ENCODE assay signal across 1 cellular context in genomic region chr5:43008369-43009158, GRCh38.
TF ChIP-seq lines count a peak whose summit lies in the region.

No MANE protein-coding gene starts in this region.

TF ChIP-seq in K562, 482 proteins besides CTCF, POLR2A, EP300 and RAD21 (continued from another document and continues in another):
- TF ChIP-seq GTF2E2 (tag; IDR thresholded peaks at IDR 0.05) (peak; percentile 97), KAT8 (IDR thresholded peaks at IDR 0.05; ENCODE audit: low read depth) (no peak), E2F3 (CRISPR knock-in tag; IDR thresholded peaks at IDR 0.05) (peak; percentile 63; the same call in 1 of the 2 replicates), ZFP36 (IDR thresholded peaks at IDR 0.05; ENCODE audit: low read depth, low read length, partially characterized antibody) (peak; percentile 39), ID3 (CRISPR knock-in tag; IDR thresholded peaks at IDR 0.05) (no peak), ID3 (tag; IDR thresholded peaks at IDR 0.05) (peak; percentile 90; the same call in 1 of the 2 replicates), SRSF3 (IDR thresholded peaks at IDR 0.05; ENCODE audit: insufficient read depth, low read length) (no peak), SIX5 (IDR thresholded peaks at IDR 0.05; ENCODE audit: borderline replicate concordance in 1 of 2, insufficient read depth in 1 of 2, low read depth in 1 of 2, low read length in 2 of 2) (no peak), FOXP1 (CRISPR knock-in tag; IDR thresholded peaks at IDR 0.05) (peak; percentile 76; the same call in 1 of the 2 replicates), BHLHE40 (IDR thresholded peaks at IDR 0.05; ENCODE audit: low read length) (peak; percentile 78), HNRNPUL1 (IDR thresholded peaks at IDR 0.05; ENCODE audit: low read length) (no peak), ZNF41 (CRISPR knock-in tag; conservative IDR thresholded peaks at IDR 0.05) (0 out of 2 replicates have a peak, but pooled peaks have one; percentile 50), JUN (IDR thresholded peaks at IDR 0.05; ENCODE audit: borderline replicate concordance, low read depth, low read length) (no peak; the same call in 1 of the 2 replicates), JUN (CRISPR knock-in tag; IDR thresholded peaks at IDR 0.05; ENCODE audit: borderline replicate concordance) (no peak; the same call in 1 of the 2 replicates), HMG20A (CRISPR knock-in tag; conservative IDR thresholded peaks at IDR 0.05) (no peak), JUND (IDR thresholded peaks at IDR 0.05; ENCODE audit: borderline replicate concordance, low read depth, low read length) (peak; percentile 61), JUND (tag; IDR thresholded peaks at IDR 0.05; ENCODE audit: borderline replicate concordance, low read depth, low read length) (peak; percentile 77; the same call in 2 of the 3 replicates), TRIM24 (IDR thresholded peaks at IDR 0.05) (peak; percentile 10 to 78; a peak in 3 of 4 replicates), NFE2 (IDR thresholded peaks at IDR 0.05; ENCODE audit: low read depth) (peak; percentile 69; the same call in 1 of the 2 replicates), PKNOX1 (IDR thresholded peaks at IDR 0.05) (no peak), ARID1B (IDR thresholded peaks at IDR 0.05) (peak; percentile 75), SIN3B (IDR thresholded peaks at IDR 0.05; ENCODE audit: low read depth) (no peak), VEZF1 (CRISPR knock-in tag; IDR thresholded peaks at IDR 0.05) (no peak; the same call in 1 of the 2 replicates), RHOXF2B (CRISPR knock-in tag; conservative IDR thresholded peaks at IDR 0.05) (no peak), PCBP2 (IDR thresholded peaks at IDR 0.05; ENCODE audit: low read depth, low read length, poor library complexity, severe bottlenecking) (no peak), DACH1 (IDR thresholded peaks at IDR 0.05; ENCODE audit: partially characterized antibody) (no peak), HES1 (IDR thresholded peaks at IDR 0.05; ENCODE audit: low read depth) (no peak), SRSF7 (optimal IDR thresholded peaks at IDR 0.05; ENCODE audit: low read depth, low read length) (no peak), ZNF609 (CRISPR knock-in tag; IDR thresholded peaks at IDR 0.05; ENCODE audit: borderline replicate concordance) (no peak), IRF1 (CRISPR knock-in tag; IDR thresholded peaks at IDR 0.05; ENCODE audit: borderline replicate concordance) (no peak), SPI1 (IDR thresholded peaks at IDR 0.05; ENCODE audit: borderline replicate concordance, low read depth, low read length) (no peak), MAZ (CRISPR knock-in tag; conservative IDR thresholded peaks at IDR 0.05 in 1 of 2, IDR thresholded peaks at IDR 0.05 in 1 of 2) (peak; percentile 59 to 88), SRSF9 (IDR thresholded peaks at IDR 0.05; ENCODE audit: borderline replicate concordance, low read depth, low read length) (no peak), ZNF77 (CRISPR knock-in tag; IDR thresholded peaks at IDR 0.05) (no peak), ZBTB43 (CRISPR knock-in tag; IDR thresholded peaks at IDR 0.05) (0 out of 2 replicates have a peak, but pooled peaks have one; percentile 35), ZNF347 (CRISPR knock-in tag; IDR thresholded peaks at IDR 0.05; ENCODE audit: low read depth) (no peak), ZNF124 (CRISPR knock-in tag; IDR thresholded peaks at IDR 0.05) (no peak), CBFA2T3 (IDR thresholded peaks at IDR 0.05) (peak; percentile 29; the same call in 1 of the 2 replicates), POLR2AphosphoS2 (IDR thresholded peaks at IDR 0.05; ENCODE audit: low read length) (no peak), ATF4 (CRISPR knock-in tag; IDR thresholded peaks at IDR 0.05) (no peak), MECOM (CRISPR knock-in tag; IDR thresholded peaks at IDR 0.05) (peak; percentile 63), ZNF57 (CRISPR knock-in tag; IDR thresholded peaks at IDR 0.05) (no peak), CBX8 (IDR thresholded peaks at IDR 0.05; ENCODE audit: borderline replicate concordance, extremely low read depth, low read depth, low read length, poor library complexity, severe bottlenecking) (no peak), NUFIP1 (IDR thresholded peaks at IDR 0.05; ENCODE audit: partially characterized antibody) (peak; percentile 51), ZNF311 (CRISPR knock-in tag; IDR thresholded peaks at IDR 0.05) (0 out of 2 replicates have a peak, but pooled peaks have one; percentile 38), MEIS2 (IDR thresholded peaks at IDR 0.05; ENCODE audit: partially characterized antibody) (no peak), ZBTB1 (CRISPR knock-in tag; IDR thresholded peaks at IDR 0.05; ENCODE audit: borderline replicate concordance, low read depth) (no peak), ZNF354B (CRISPR knock-in tag; IDR thresholded peaks at IDR 0.05) (no peak), FOXJ3 (CRISPR knock-in tag; IDR thresholded peaks at IDR 0.05) (no peak), GABPB1 (CRISPR knock-in tag; IDR thresholded peaks at IDR 0.05) (peak; percentile 73), NFIC (IDR thresholded peaks at IDR 0.05) (peak; percentile 72)
- TF ChIP-seq, protein P1, sequence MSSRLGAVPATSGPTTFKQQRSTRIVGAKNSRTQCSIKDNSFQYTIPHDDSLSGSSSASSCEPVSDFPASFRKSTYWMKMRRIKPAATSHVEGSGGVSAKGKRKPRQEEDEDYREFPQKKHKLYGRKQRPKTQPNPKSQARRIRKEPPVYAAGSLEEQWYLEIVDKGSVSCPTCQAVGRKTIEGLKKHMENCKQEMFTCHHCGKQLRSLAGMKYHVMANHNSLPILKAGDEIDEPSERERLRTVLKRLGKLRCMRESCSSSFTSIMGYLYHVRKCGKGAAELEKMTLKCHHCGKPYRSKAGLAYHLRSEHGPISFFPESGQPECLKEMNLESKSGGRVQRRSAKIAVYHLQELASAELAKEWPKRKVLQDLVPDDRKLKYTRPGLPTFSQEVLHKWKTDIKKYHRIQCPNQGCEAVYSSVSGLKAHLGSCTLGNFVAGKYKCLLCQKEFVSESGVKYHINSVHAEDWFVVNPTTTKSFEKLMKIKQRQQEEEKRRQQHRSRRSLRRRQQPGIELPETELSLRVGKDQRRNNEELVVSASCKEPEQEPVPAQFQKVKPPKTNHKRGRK (tag; IDR thresholded peaks at IDR 0.05): peak; percentile 68
- TF ChIP-seq, protein P2, sequence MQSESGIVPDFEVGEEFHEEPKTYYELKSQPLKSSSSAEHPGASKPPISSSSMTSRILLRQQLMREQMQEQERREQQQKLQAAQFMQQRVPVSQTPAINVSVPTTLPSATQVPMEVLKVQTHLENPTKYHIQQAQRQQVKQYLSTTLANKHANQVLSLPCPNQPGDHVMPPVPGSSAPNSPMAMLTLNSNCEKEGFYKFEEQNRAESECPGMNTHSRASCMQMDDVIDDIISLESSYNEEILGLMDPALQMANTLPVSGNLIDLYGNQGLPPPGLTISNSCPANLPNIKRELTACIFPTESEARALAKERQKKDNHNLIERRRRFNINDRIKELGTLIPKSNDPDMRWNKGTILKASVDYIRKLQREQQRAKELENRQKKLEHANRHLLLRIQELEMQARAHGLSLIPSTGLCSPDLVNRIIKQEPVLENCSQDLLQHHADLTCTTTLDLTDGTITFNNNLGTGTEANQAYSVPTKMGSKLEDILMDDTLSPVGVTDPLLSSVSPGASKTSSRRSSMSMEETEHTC (IDR thresholded peaks at IDR 0.05): no peak
- TF ChIP-seq, protein P3, sequence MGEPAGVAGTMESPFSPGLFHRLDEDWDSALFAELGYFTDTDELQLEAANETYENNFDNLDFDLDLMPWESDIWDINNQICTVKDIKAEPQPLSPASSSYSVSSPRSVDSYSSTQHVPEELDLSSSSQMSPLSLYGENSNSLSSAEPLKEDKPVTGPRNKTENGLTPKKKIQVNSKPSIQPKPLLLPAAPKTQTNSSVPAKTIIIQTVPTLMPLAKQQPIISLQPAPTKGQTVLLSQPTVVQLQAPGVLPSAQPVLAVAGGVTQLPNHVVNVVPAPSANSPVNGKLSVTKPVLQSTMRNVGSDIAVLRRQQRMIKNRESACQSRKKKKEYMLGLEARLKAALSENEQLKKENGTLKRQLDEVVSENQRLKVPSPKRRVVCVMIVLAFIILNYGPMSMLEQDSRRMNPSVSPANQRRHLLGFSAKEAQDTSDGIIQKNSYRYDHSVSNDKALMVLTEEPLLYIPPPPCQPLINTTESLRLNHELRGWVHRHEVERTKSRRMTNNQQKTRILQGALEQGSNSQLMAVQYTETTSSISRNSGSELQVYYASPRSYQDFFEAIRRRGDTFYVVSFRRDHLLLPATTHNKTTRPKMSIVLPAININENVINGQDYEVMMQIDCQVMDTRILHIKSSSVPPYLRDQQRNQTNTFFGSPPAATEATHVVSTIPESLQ (CRISPR knock-in tag; IDR thresholded peaks at IDR 0.05): no peak
